ENCODE assay signal across 1 cellular context in genomic region chr16:67393111-67393789, GRCh38.
TF ChIP-seq lines count a peak whose summit lies in the region.

TSS of gene TPPP3 (minus strand) at chr16:67393498. CDS start at chr16:67391111, 2,387 bp downstream.

TF ChIP-seq in K562, 482 proteins besides CTCF, POLR2A, EP300 and RAD21:
- TF ChIP-seq RBFOX2 (IDR thresholded peaks at IDR 0.05; ENCODE audit: low read depth, low read length) (peak; percentile 27; the same call in 1 of the 2 replicates), MAX (CRISPR knock-in tag; IDR thresholded peaks at IDR 0.05) (peak; percentile 24; the same call in 1 of the 2 replicates), XRCC3 (IDR thresholded peaks at IDR 0.05) (no peak), CXXC5 (CRISPR knock-in tag; IDR thresholded peaks at IDR 0.05) (peak; percentile 37; the same call in 1 of the 2 replicates), FOXP1 (CRISPR knock-in tag; IDR thresholded peaks at IDR 0.05) (peak; percentile 45; the same call in 1 of the 2 replicates), WHSC1 (IDR thresholded peaks at IDR 0.05; ENCODE audit: low read length) (no peak), HMGN3 (IDR thresholded peaks at IDR 0.05; ENCODE audit: borderline replicate concordance, extremely low read depth, insufficient read length, low read depth, low read length) (peak; percentile 31), TBP (optimal IDR thresholded peaks at IDR 0.05; ENCODE audit: low read depth, low read length) (peak; percentile 9), TAF9B (IDR thresholded peaks at IDR 0.05; ENCODE audit: partially characterized antibody) (no peak), YY1 (IDR thresholded peaks at IDR 0.05; ENCODE audit: borderline replicate concordance in 1 of 3, control insufficient read depth in 1 of 3, extremely low read depth in 1 of 3, insufficient read depth in 3 of 3, insufficient read length in 1 of 3, insufficient replicate concordance in 2 of 3, low read depth in 1 of 3, low read length in 2 of 3) (peak in 1 of 3 experiments; percentile 11), KLF1 (tag; IDR thresholded peaks at IDR 0.05) (no peak), MAZ (CRISPR knock-in tag; conservative IDR thresholded peaks at IDR 0.05 in 1 of 2, IDR thresholded peaks at IDR 0.05 in 1 of 2) (peak in 1 of 2 experiments; percentile 63; a peak in 2 of 4 replicates), PKNOX1 (IDR thresholded peaks at IDR 0.05) (peak; percentile 68; the same call in 1 of the 2 replicates), SRSF1 (IDR thresholded peaks at IDR 0.05; ENCODE audit: low read depth, low read length) (no peak), SRSF7 (optimal IDR thresholded peaks at IDR 0.05; ENCODE audit: low read depth, low read length) (no peak), EGR1 (conservative IDR thresholded peaks at IDR 0.05) (peak; percentile 71), SMC3 (conservative IDR thresholded peaks at IDR 0.05; ENCODE audit: insufficient read depth, low read depth, low read length) (peak; percentile 61; the same call in 1 of the 2 replicates), CHD2 (IDR thresholded peaks at IDR 0.05; ENCODE audit: low read depth, low read length) (peak; percentile 68), MEIS2 (IDR thresholded peaks at IDR 0.05; ENCODE audit: partially characterized antibody) (peak; percentile 65), ZNF263 (CRISPR knock-in tag; IDR thresholded peaks at IDR 0.05; ENCODE audit: borderline replicate concordance) (0 out of 2 replicates have a peak, but pooled peaks have one; percentile 41), STAT5B (CRISPR knock-in tag; IDR thresholded peaks at IDR 0.05) (no peak), ZNF174 (CRISPR knock-in tag; IDR thresholded peaks at IDR 0.05) (no peak), ESRRA (IDR thresholded peaks at IDR 0.05; ENCODE audit: borderline replicate concordance, low read depth) (peak; percentile 54; the same call in 1 of the 2 replicates), FOXK1 (CRISPR knock-in tag; IDR thresholded peaks at IDR 0.05; ENCODE audit: borderline replicate concordance) (0 out of 2 replicates have a peak, but pooled peaks have one; percentile 11), RCOR1 (IDR thresholded peaks at IDR 0.05; ENCODE audit: borderline replicate concordance in 1 of 2, low read depth in 2 of 2, low read length in 2 of 2) (peak in 1 of 2 experiments; percentile 26; a peak in 1 of 4 replicates), CCNT2 (IDR thresholded peaks at IDR 0.05; ENCODE audit: borderline replicate concordance, extremely low read depth, insufficient read length, low read depth, low read length) (peak; percentile 53), PCBP2 (IDR thresholded peaks at IDR 0.05; ENCODE audit: low read depth, low read length, poor library complexity, severe bottlenecking) (no peak), FOXJ2 (tag; IDR thresholded peaks at IDR 0.05) (peak; percentile 97), SMARCA5 (IDR thresholded peaks at IDR 0.05) (no peak), VEZF1 (CRISPR knock-in tag; IDR thresholded peaks at IDR 0.05) (peak; percentile 47; the same call in 1 of the 2 replicates), ZBTB7A (IDR thresholded peaks at IDR 0.05; ENCODE audit: borderline replicate concordance, control insufficient read depth, low read depth, low read length) (no peak), USF2 (CRISPR knock-in tag; IDR thresholded peaks at IDR 0.05) (no peak), RFX1 (IDR thresholded peaks at IDR 0.05) (peak; percentile 84), ETS1 (conservative IDR thresholded peaks at IDR 0.05; ENCODE audit: control insufficient read depth, low read depth, low read length) (0 out of 2 replicates have a peak, but pooled peaks have one; percentile 28), GABPB1 (CRISPR knock-in tag; IDR thresholded peaks at IDR 0.05) (0 out of 2 replicates have a peak, but pooled peaks have one; percentile 41), ZNF41 (CRISPR knock-in tag; conservative IDR thresholded peaks at IDR 0.05) (no peak), NFIC (IDR thresholded peaks at IDR 0.05) (0 out of 2 replicates have a peak, but pooled peaks have one; percentile 19), UBTF (IDR thresholded peaks at IDR 0.05; ENCODE audit: borderline replicate concordance in 1 of 2, low read depth in 2 of 2, low read length in 2 of 2) (0 out of 4 replicates have a peak, but pooled peaks of 1 of the 2 experiments have one; percentile 22), SIN3B (IDR thresholded peaks at IDR 0.05; ENCODE audit: low read depth) (0 out of 2 replicates have a peak, but pooled peaks have one; percentile 32), RBM25 (IDR thresholded peaks at IDR 0.05; ENCODE audit: low read depth, low read length, severe bottlenecking) (no peak), ZFX (CRISPR knock-in tag; IDR thresholded peaks at IDR 0.05) (0 out of 2 replicates have a peak, but pooled peaks have one; percentile 15), BRD9 (IDR thresholded peaks at IDR 0.05; ENCODE audit: low read depth, partially characterized antibody) (no peak), PBX2 (CRISPR knock-in tag; IDR thresholded peaks at IDR 0.05; ENCODE audit: low read depth) (no peak), PBX2 (tag; conservative IDR thresholded peaks at IDR 0.05; ENCODE audit: low read depth) (peak; percentile 30; the same call in 1 of the 2 replicates), PCBP1 (IDR thresholded peaks at IDR 0.05; ENCODE audit: low read depth, low read length, poor library complexity, severe bottlenecking) (peak; percentile 50), E2F6 (IDR thresholded peaks at IDR 0.05; ENCODE audit: borderline replicate concordance in 1 of 2, extremely low read depth in 1 of 2, insufficient read depth in 1 of 2, insufficient read length in 1 of 2, low read depth in 1 of 2, low read length in 1 of 2, poor library complexity in 1 of 2, severe bottlenecking in 1 of 2) (peak in 1 of 2 experiments; percentile 69), MXI1 (IDR thresholded peaks at IDR 0.05; ENCODE audit: low read depth, low read length) (peak; percentile 54; the same call in 1 of the 2 replicates), CTBP1 (IDR thresholded peaks at IDR 0.05; ENCODE audit: borderline replicate concordance) (peak; percentile 26; the same call in 1 of the 2 replicates), KHSRP (IDR thresholded peaks at IDR 0.05) (no peak), TFAP4 (CRISPR knock-in tag; IDR thresholded peaks at IDR 0.05; ENCODE audit: borderline replicate concordance) (peak; percentile 63; the same call in 1 of the 2 replicates), ZC3H11A (IDR thresholded peaks at IDR 0.05; ENCODE audit: low read depth, low read length) (no peak), FOXJ3 (CRISPR knock-in tag; IDR thresholded peaks at IDR 0.05) (peak; percentile 96), SP1 (CRISPR knock-in tag; IDR thresholded peaks at IDR 0.05) (peak; percentile 38; the same call in 1 of the 2 replicates), RB1 (IDR thresholded peaks at IDR 0.05; ENCODE audit: low read depth) (peak; percentile 67; the same call in 1 of the 2 replicates), CREM (IDR thresholded peaks at IDR 0.05; ENCODE audit: low read depth) (peak; percentile 26; the same call in 1 of the 2 replicates)
